10 cellular contexts compared by ENCODE assay signal in the genomic region with DNA sequence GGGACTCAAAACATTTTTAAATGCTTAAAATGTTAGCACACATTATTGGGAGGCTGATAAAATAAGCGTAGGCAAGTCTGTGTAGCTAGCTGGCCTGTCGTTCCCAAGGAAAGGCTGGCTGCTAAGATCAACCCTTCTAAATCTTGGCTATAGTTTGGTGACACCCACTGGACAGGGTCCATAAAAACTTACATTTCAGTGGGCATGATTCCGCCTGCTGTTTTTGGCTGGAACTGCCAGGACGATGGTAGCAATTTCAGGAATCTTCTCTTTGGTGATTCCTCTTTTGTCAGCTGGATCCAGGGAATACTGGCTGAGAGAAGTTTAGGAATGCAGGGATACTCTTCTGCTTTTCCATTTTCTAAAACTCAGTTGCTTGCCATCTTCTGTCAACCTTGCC.
A peak's percentile ranks its signal among the peaks of the same experiment; 100 is the strongest.
DNase-seq lines count a peak whose midpoint lies in the region; ATAC-seq, FAIRE-seq and TF ChIP-seq lines count a peak whose summit lies in the region.
"Had no signal": no experiment of that assay in that cellular context is flagged by ENCODE, and none has a peak within 500 bp of the region (broad histone marks: within the 10 kb centered on the region; RNA-seq: fewer than 3 reads in every experiment).

No MANE protein-coding gene starts in this region.

- no peak for TF ChIP-seq POLR2A in GM12878 (IDR thresholded peaks at IDR 0.05; ENCODE audit: low read depth, low read length)

- H3K9me3 ChIP-seq in GM12878 (replicated peaks; ENCODE audit: control insufficient read depth, insufficient read depth, low read length) (no peaks in the 10 kb centered on the region), keratinocyte (ENCODE audit: control insufficient read depth, low read depth, low read length) (no peaks in the 10 kb centered on the region)
- H3K9me3 ChIP-seq: left lung had no signal

- H3K79me2 ChIP-seq in GM12878 (ENCODE audit: control insufficient read depth, insufficient read depth, low read length), result no peaks in the 10 kb centered on the region
- H3K79me2 ChIP-seq in keratinocyte (ENCODE audit: control insufficient read depth, insufficient read depth, low read length), result no peaks in the 10 kb centered on the region

- H3K4me2 ChIP-seq in GM12878 (ENCODE audit: control insufficient read depth, insufficient read depth) (no peak overlapping the region), keratinocyte (ENCODE audit: control insufficient read depth, extremely low read depth, insufficient read depth, low read depth, low read length) (no peak overlapping the region)

- peak; percentile 20; the same call in 1 of the 2 replicates for TF ChIP-seq RAD21 in GM12878 (IDR thresholded peaks at IDR 0.05; ENCODE audit: insufficient read depth, low read depth, low read length)

- H3K9me3 Mint-ChIP-seq in natural killer cell treated with Interleukin-12 subunit alpha and Interleukin-12 subunit beta and Interleukin-15 and Interleukin-18, amount 100 ng/mL, for 72 hours, result peaks cover 2% of the 10 kb centered on the region

- no peaks in the 10 kb centered on the region for H4K20me1 ChIP-seq in GM12878 (ENCODE audit: control insufficient read depth, insufficient read depth)
- H4K20me1 ChIP-seq in keratinocyte (ENCODE audit: control insufficient read depth, extremely low read depth, insufficient read depth, low read length), result no peaks in the 10 kb centered on the region

- H2AFZ ChIP-seq in GM12878 (ENCODE audit: control insufficient read depth, low read depth, low read length) (no peak overlapping the region), keratinocyte (ENCODE audit: control insufficient read depth, low read length) (no peak overlapping the region)

- FAIRE-seq in GM12878 (lab: Jason Lieb, UNC) (no peak), keratinocyte (lab: Jason Lieb, UNC) (peak; percentile 36)

- TF ChIP-seq CTCF in C4-2B (conservative IDR thresholded peaks at IDR 0.05) (peak; percentile 25), GM12878 (IDR thresholded peaks at IDR 0.05 in 2 of 3, conservative IDR thresholded peaks at IDR 0.05 in 1 of 3; ENCODE audit: control insufficient read depth in 2 of 3, extremely low read depth in 1 of 3, insufficient read depth in 1 of 3, low read depth in 3 of 3, low read length in 3 of 3) (peak; percentile 7 to 49 (median 12); a peak in 3 of 6 replicates), keratinocyte (optimal IDR thresholded peaks at IDR 0.05 in 1 of 3, IDR thresholded peaks at IDR 0.05 in 1 of 3, conservative IDR thresholded peaks at IDR 0.05 in 1 of 3; ENCODE audit: extremely low read depth in 1 of 3, insufficient read depth in 2 of 3, low read length in 3 of 3) (peak; percentile 60 to 88 (median 84))

- H3K4me1 Mint-ChIP-seq in natural killer cell treated with Interleukin-12 subunit alpha and Interleukin-12 subunit beta and Interleukin-15 and Interleukin-18, amount 100 ng/mL, for 72 hours (ENCODE audit: low read depth in 2 of 2), result no peaks in the 10 kb centered on the region

- no peaks in the 10 kb centered on the region for H3K27me3 Mint-ChIP-seq in natural killer cell treated with Interleukin-12 subunit alpha and Interleukin-12 subunit beta and Interleukin-15 and Interleukin-18, amount 100 ng/mL, for 72 hours

- H3K36me3 ChIP-seq in GM12878 (ENCODE audit: control insufficient read depth in 2 of 2, insufficient read depth in 2 of 2, low read length in 1 of 2) (no peaks in the 10 kb centered on the region), keratinocyte (ENCODE audit: control insufficient read depth in 2 of 2, extremely low read depth in 1 of 2, insufficient read depth in 2 of 2, low read length in 2 of 2) (no peaks in the 10 kb centered on the region)
- H3K36me3 ChIP-seq: left lung had no signal

- H3K36me3 Mint-ChIP-seq in natural killer cell treated with Interleukin-12 subunit alpha and Interleukin-12 subunit beta and Interleukin-15 and Interleukin-18, amount 100 ng/mL, for 72 hours, result no peaks in the 10 kb centered on the region

- POLR2A ChIA-PET in GM12878 (lab: Charles Lee), result no interaction called here

- H3K4me3 ChIP-seq in GM12878 (no peak overlapping the region), keratinocyte (ENCODE audit: control insufficient read depth in 2 of 3, extremely low read depth in 1 of 3, insufficient read depth in 2 of 3, low read depth in 1 of 3, low read length in 3 of 3) (no peak overlapping the region)
- H3K4me3 ChIP-seq: left lung had no signal

- in situ Hi-C loops in GM12878 (cut with MboI), result no loop called here

- intact Hi-C loops in GM12878 (cut with micrococcal nuclease; ENCODE audit: unreplicated experiment), result loop anchor here (1.0 kb wide), 1 partner anchor 164 kb away; no protein-coding TSS in a partner anchor

- no TSS peak for BruUV-seq in GM12878 (replicated peaks; lab: Mats Ljungman, UMichigan)

- ATAC-seq in GM12878 (no peak), HG03520 (IDR thresholded peaks at IDR 0.05; ENCODE audit: unreplicated experiment) (no peak)
- no peak for ATAC-seq in natural killer cell treated with Interleukin-12 subunit alpha and Interleukin-12 subunit beta and Interleukin-15 and Interleukin-18, amount 100 ng/mL, for 72 hours
- ATAC-seq: left lung had no signal

- H3K27me3 ChIP-seq in GM12878 (replicated peaks in 1 of 2; ENCODE audit: control insufficient read depth in 2 of 2, insufficient read depth in 2 of 2, low read length in 1 of 2) (no peaks in the 10 kb centered on the region), keratinocyte (ENCODE audit: control insufficient read depth, extremely low read depth, insufficient read depth, low read length) (no peaks in the 10 kb centered on the region)
- H3K27me3 ChIP-seq: left lung had no signal

- H3K27ac ChIP-seq in C4-2B (no peak overlapping the region), GM12878 (ENCODE audit: control insufficient read depth, insufficient read depth) (no peak overlapping the region), keratinocyte (ENCODE audit: control insufficient read depth, insufficient read depth, low read length) (no peak overlapping the region)
- H3K27ac ChIP-seq: left lung had no signal

- TF ChIP-seq EP300 in GM12878 (IDR thresholded peaks at IDR 0.05; ENCODE audit: borderline replicate concordance in 1 of 2, control insufficient read depth in 1 of 2, low read depth in 2 of 2, low read length in 2 of 2), result no peak

- CTCF ChIA-PET in GM12878 (lab: Yijun Ruan, JAX), result interaction anchor here (1.6 to 2.8 kb wide), 2 partner anchors 9 to 163 kb away, joined by 3 to 10 read pairs; no protein-coding TSS in a partner anchor

- H3K9ac ChIP-seq in GM12878 (ENCODE audit: control insufficient read depth, insufficient read depth, low read length), result no peak overlapping the region
- H3K9ac ChIP-seq in keratinocyte (ENCODE audit: control insufficient read depth, extremely low read depth, insufficient read depth, low read length), result no peak overlapping the region

- DNase-seq in HT-29 (ENCODE audit: low spot score) (peak; percentile 69), GM12878 (ENCODE audit: low read depth, low spot score) (no peak), keratinocyte (ENCODE audit: low read depth, low spot score) (no peak), occipital lobe (lab: John Stamatoyannopoulos, UW) (no peak)
- DNase-seq in activated CD4-positive, alpha-beta T cell treated with anti-CD3 and anti-CD28 coated beads for 1 hour, result no peak
- DNase-seq in natural killer cell treated with Interleukin-12 subunit alpha and Interleukin-12 subunit beta and Interleukin-15 and Interleukin-18, amount 100 ng/mL, for 72 hours (ENCODE audit: low spot score), result no peak
- DNase-seq: aorta, left lung had no signal

- RAD21 ChIA-PET in GM12878 (lab: Charles Lee; ENCODE audit: unreplicated experiment), result interaction anchor here (1.4 kb wide), 1 partner anchor 163 kb away, joined by 6 read pairs; no protein-coding TSS in a partner anchor

- H3K4me3 Mint-ChIP-seq in natural killer cell treated with Interleukin-12 subunit alpha and Interleukin-12 subunit beta and Interleukin-15 and Interleukin-18, amount 100 ng/mL, for 72 hours, result no peak overlapping the region

- no peaks in the 10 kb centered on the region for H3K4me1 ChIP-seq in GM12878 (ENCODE audit: control insufficient read depth, insufficient read depth, low read length)
- H3K4me1 ChIP-seq in keratinocyte (ENCODE audit: control insufficient read depth, extremely low read depth, insufficient read depth, low read length), result no peaks in the 10 kb centered on the region
- H3K4me1 ChIP-seq: left lung had no signal

- no peaks in the 10 kb centered on the region for H3K9me1 ChIP-seq in keratinocyte (ENCODE audit: control insufficient read depth, extremely low read depth, insufficient read depth, low read length)

- no peak overlapping the region for H3K27ac Mint-ChIP-seq in natural killer cell treated with Interleukin-12 subunit alpha and Interleukin-12 subunit beta and Interleukin-15 and Interleukin-18, amount 100 ng/mL, for 72 hours

- dilution Hi-C loops in keratinocyte (cut with MboI; ENCODE audit: extremely low pct_ligation_motif_present, low sequenced_read_pairs), result loop anchor here (25.0 kb wide), 1 partner anchor 179 kb away; no protein-coding TSS in a partner anchor

- SMC1A ChIA-PET in GM12878 (lab: Charles Lee; ENCODE audit: uncharacterized antibody, unreplicated experiment), result interaction anchor here (0.8 to 1.2 kb wide), 2 partner anchors 35 to 164 kb away, joined by 3 to 4 read pairs; no protein-coding TSS in a partner anchor

- 19% methylated on average over 4 of the region's 4 CpGs for WGBS in GM12878 (ENCODE audit: insufficient coverage, insufficient replicate concordance, low lambda C conversion rate, missing lambda C conversion rate)

TF ChIP-seq in GM12878, 131 proteins besides CTCF, POLR2A, EP300 and RAD21:
- TF ChIP-seq STAT3 (IDR thresholded peaks at IDR 0.05; ENCODE audit: low read depth, low read length), result no peak
- TF ChIP-seq HCFC1 (IDR thresholded peaks at IDR 0.05; ENCODE audit: low read length), result no peak
- peak; percentile 19; the same call in 1 of the 2 replicates for TF ChIP-seq SMC3 (IDR thresholded peaks at IDR 0.05; ENCODE audit: borderline replicate concordance, low read length)
- TF ChIP-seq HSF1 (IDR thresholded peaks at IDR 0.05; ENCODE audit: low read depth, low read length), result no peak
- no peak for TF ChIP-seq TCF7 (IDR thresholded peaks at IDR 0.05; ENCODE audit: borderline replicate concordance)

Comparison
In these comparisons a context has a peak if more than half of its experiments do, and no peak if none do; other contexts are left out.
1. CTCF ChIP-seq: peak in every context shown above with its lines; median percentile 84 in keratinocyte; 25 in C4-2B; 12 in GM12878.